ENCODE assay signal across 10 cellular contexts in genomic region chr10:97024181-97025073, GRCh38.
DNase-seq lines count a peak whose midpoint lies in the region; ATAC-seq and TF ChIP-seq lines count a peak whose summit lies in the region.
"Had no signal": no experiment of that assay in that cellular context is flagged by ENCODE, and none has a peak within 500 bp of the region (broad histone marks: within the 10 kb centered on the region; RNA-seq: fewer than 3 reads in every experiment).

No MANE protein-coding gene starts in this region.

- peak overlapping the region in 3 of 11 experiments; percentile 8 to 53 (median 42); a peak in 5 of 22 replicates for H3K27ac ChIP-seq in BLaER1 treated with 17β-estradiol and CSF1 and Interleukin-3, amounts not matched to agents 10 nM and 100 nM
- H3K27ac ChIP-seq in MM.1S (ENCODE audit: low read length) = no peak overlapping the region

- H3K4me3 ChIP-seq in BLaER1 treated with 17β-estradiol and CSF1 and Interleukin-3, amounts not matched to agents 10 nM and 100 nM = no peak overlapping the region
- no peak overlapping the region for H3K4me3 ChIP-seq in MM.1S (ENCODE audit: low read length)

- H3K27me3 Mint-ChIP-seq in nephron (ENCODE audit: low read depth) = peaks cover 12% of the 10 kb centered on the region
- H3K27me3 Mint-ChIP-seq in T-helper 2 cell treated with Interferon-gamma antibody and Interleukin-4, amounts not matched to agents 5 μg/mL and 100 μg/mL, for 36 hours (ENCODE audit: low read depth) = peaks cover 12% of the 10 kb centered on the region

- H3K4me1 ChIP-seq in BLaER1 treated with 17β-estradiol and CSF1 and Interleukin-3, amounts not matched to agents 10 nM and 100 nM = peaks cover 24 to 40% (median 34%) of the 10 kb centered on the region in 10 experiments
- H3K4me1 ChIP-seq in MM.1S (ENCODE audit: low read length) = peaks cover 11% of the 10 kb centered on the region

- H3K27me3 ChIP-seq in BLaER1 treated with 17β-estradiol and CSF1 and Interleukin-3, amounts not matched to agents 10 nM and 100 nM = no peaks in the 10 kb centered on the region
- H3K27me3 ChIP-seq in MM.1S (replicated peaks; ENCODE audit: insufficient read depth, low read length) = no peaks in the 10 kb centered on the region

- no peaks in the 10 kb centered on the region for H3K36me3 ChIP-seq in BLaER1 treated with 17β-estradiol and CSF1 and Interleukin-3, amounts not matched to agents 10 nM and 100 nM
- no peaks in the 10 kb centered on the region for H3K36me3 ChIP-seq in MM.1S (replicated peaks; ENCODE audit: insufficient read depth, low read length)

- DNase-seq in MM.1S (peak; percentile 70), dedifferentiated amniotic fluid mesenchymal stem cell (ENCODE audit: extremely low spot score) (peak; percentile 38), NCI-H524 treated with DMSO at 0.1 percent for 48 hours (lab: John Stamatoyannopoulos, UW) (no peak), NCI-H2029 (lab: John Stamatoyannopoulos, UW) (no peak)
- DNase-seq in T-helper 2 cell treated with Interferon-gamma antibody and Interleukin-4, amounts not matched to agents 5 μg/mL and 100 μg/mL, for 36 hours (ENCODE audit: low spot score) = no peak
- DNase-seq: GDM1, islet precursor cell had no signal

- H4K20me1 ChIP-seq in BLaER1 treated with 17β-estradiol and CSF1 and Interleukin-3, amounts not matched to agents 10 nM and 100 nM = no peaks in the 10 kb centered on the region
- H4K20me1 ChIP-seq in MM.1S (ENCODE audit: insufficient read depth, low read length) = no peaks in the 10 kb centered on the region

- no peak overlapping the region for H3K4me3 Mint-ChIP-seq in nephron
- no peak overlapping the region for H3K4me3 Mint-ChIP-seq in T-helper 2 cell treated with Interferon-gamma antibody and Interleukin-4, amounts not matched to agents 5 μg/mL and 100 μg/mL, for 36 hours

- H3K4me1 Mint-ChIP-seq in nephron = peaks cover 28% of the 10 kb centered on the region
- H3K4me1 Mint-ChIP-seq in T-helper 2 cell treated with Interferon-gamma antibody and Interleukin-4, amounts not matched to agents 5 μg/mL and 100 μg/mL, for 36 hours (ENCODE audit: low read depth) = peaks cover 1% of the 10 kb centered on the region

- H3K9me2 ChIP-seq in MM.1S (replicated peaks; ENCODE audit: insufficient read depth, low read length) = no peaks in the 10 kb centered on the region

- peak overlapping the region; percentile 46 to 82 (median 70) for H3K4me2 ChIP-seq in BLaER1 treated with 17β-estradiol and CSF1 and Interleukin-3, amounts not matched to agents 10 nM and 100 nM
- H3K4me2 ChIP-seq in MM.1S (ENCODE audit: low read depth, low read length) = peak overlapping the region; percentile 48

- peak overlapping the region in 2 of 3 experiments; percentile 40 to 66 for H3K27ac Mint-ChIP-seq in nephron
- no peak overlapping the region for H3K27ac Mint-ChIP-seq in T-helper 2 cell treated with Interferon-gamma antibody and Interleukin-4, amounts not matched to agents 5 μg/mL and 100 μg/mL, for 36 hours

- TF ChIP-seq CTCF in MM.1S (IDR thresholded peaks at IDR 0.05; ENCODE audit: low read length) (no peak), nephron (IDR thresholded peaks at IDR 0.05; ENCODE audit: unreplicated experiment in 3 of 3) (no peak)

- peaks cover 3% of the 10 kb centered on the region; the same call in 1 of the 2 replicates for H3F3A ChIP-seq in MM.1S (ENCODE audit: insufficient read depth, low read length)

- no peaks in the 10 kb centered on the region for H3K9me3 ChIP-seq in BLaER1 treated with 17β-estradiol and CSF1 and Interleukin-3, amounts not matched to agents 10 nM and 100 nM (replicated peaks in 1 of 11)
- no peaks in the 10 kb centered on the region for H3K9me3 ChIP-seq in MM.1S (replicated peaks; ENCODE audit: insufficient read depth, low read length)

- H3K9me3 Mint-ChIP-seq in nephron = no peaks in the 10 kb centered on the region
- no peaks in the 10 kb centered on the region for H3K9me3 Mint-ChIP-seq in T-helper 2 cell treated with Interferon-gamma antibody and Interleukin-4, amounts not matched to agents 5 μg/mL and 100 μg/mL, for 36 hours

- peak overlapping the region; percentile 16; the same call in 1 of the 2 replicates for H2AFZ ChIP-seq in MM.1S (ENCODE audit: low read length)

- H3K79me2 ChIP-seq in MM.1S (ENCODE audit: low read length) = no peaks in the 10 kb centered on the region

- no peaks in the 10 kb centered on the region for H3K36me3 Mint-ChIP-seq in nephron (ENCODE audit: low read depth)
- no peaks in the 10 kb centered on the region for H3K36me3 Mint-ChIP-seq in T-helper 2 cell treated with Interferon-gamma antibody and Interleukin-4, amounts not matched to agents 5 μg/mL and 100 μg/mL, for 36 hours (ENCODE audit: low read depth)

- no peak for ATAC-seq in GM21367 (IDR thresholded peaks at IDR 0.05; ENCODE audit: unreplicated experiment)

- peak overlapping the region in 4 of 11 experiments; percentile 15 to 27 (median 20); a peak in 4 of 22 replicates for H3K9ac ChIP-seq in BLaER1 treated with 17β-estradiol and CSF1 and Interleukin-3, amounts not matched to agents 10 nM and 100 nM
- H3K9ac ChIP-seq in MM.1S (ENCODE audit: low read length) = no peak overlapping the region

Comparison
In these comparisons a context has a peak if more than half of its experiments do, and no peak if none do; other contexts are left out.
1. DNase-seq: peak in MM.1S (single experiment) and dedifferentiated amniotic fluid mesenchymal stem cell (single experiment); none in NCI-H524 treated with DMSO at 0.1 percent for 48 hours (single experiment), NCI-H2029 (single experiment) and T-helper 2 cell treated with Interferon-gamma antibody and Interleukin-4, amounts not matched to agents 5 μg/mL and 100 μg/mL, for 36 hours (single experiment).